10 cellular contexts compared by ENCODE assay signal in the genomic region with DNA sequence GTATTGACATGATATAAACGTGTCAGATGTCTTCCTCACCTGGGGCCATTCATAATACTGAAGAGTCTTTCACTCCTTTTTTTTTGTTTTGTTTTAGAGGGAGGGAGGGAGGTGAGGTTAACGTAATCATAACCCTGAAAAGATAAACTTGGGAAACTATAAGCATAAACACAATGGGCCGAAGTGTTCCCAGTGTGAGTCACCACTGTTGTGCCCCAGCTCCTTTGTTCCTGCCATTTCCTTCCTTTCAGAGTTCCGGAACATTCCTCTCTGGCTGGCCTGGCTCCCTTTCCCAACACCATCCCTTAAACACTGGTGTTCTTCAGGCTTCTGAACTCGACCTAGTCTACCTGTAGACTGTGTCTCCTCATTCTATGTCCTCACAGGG. TPM values are rescaled to one million over a fixed set of nuclear protein-coding genes. Genes with fewer than 3 reads are reported as not detected.
A peak's percentile ranks its signal among the peaks of the same experiment; 100 is the strongest.
DNase-seq lines count a peak whose midpoint lies in the region; ATAC-seq, FAIRE-seq and TF ChIP-seq lines count a peak whose summit lies in the region.
"Had no signal": no experiment of that assay in that cellular context is flagged by ENCODE, and none has a peak within 500 bp of the region (broad histone marks: within the 10 kb centered on the region; RNA-seq: fewer than 3 reads in every experiment).

No MANE protein-coding gene starts in this region.

- ATAC-seq in WTC11, result peak; percentile 85
- peak; percentile 53 for ATAC-seq in foreskin keratinocyte
- peak in 3 of 4 donors; percentile 18 to 76 (median 70) for ATAC-seq in pancreas
- ATAC-seq in HG03571 (IDR thresholded peaks at IDR 0.05; ENCODE audit: unreplicated experiment), result no peak

- H3K9me2 ChIP-seq in Karpas-422 (replicated peaks; ENCODE audit: insufficient read depth, low read length), result no peaks in the 10 kb centered on the region

- H3K4me3 Mint-ChIP-seq in WTC11, result no peak overlapping the region

- no peaks in the 10 kb centered on the region for H3K79me2 ChIP-seq in Karpas-422 (ENCODE audit: low read length)

- no peaks in the 10 kb centered on the region for H4K20me1 ChIP-seq in Karpas-422 (ENCODE audit: insufficient read depth, low read depth, low read length)

- H3K27ac ChIP-seq in foreskin keratinocyte, result peak overlapping the region; percentile 98
- H3K27ac ChIP-seq in pancreas, result peak overlapping the region in 2 of 4 donors; percentile 16 to 34
- no peak overlapping the region for H3K27ac ChIP-seq in Karpas-422 (ENCODE audit: low read length)

- H3K36me3 Mint-ChIP-seq in WTC11, result no peaks in the 10 kb centered on the region

- intact Hi-C loops in pancreas (cut with DNase I), result no loop called here

- peaks cover 21% of the 10 kb centered on the region for H3K4me1 Mint-ChIP-seq in WTC11

- peak overlapping the region; percentile 64 for H3K27ac Mint-ChIP-seq in WTC11

- DNase-seq in WTC11 (ENCODE audit: low spot score) (no peak), foreskin keratinocyte (peak; percentile 82 to 85), pancreas (no peak), NCI-H2171 (lab: John Stamatoyannopoulos, UW) (no peak), H7 (no peak), Karpas-422 (no peak)
- DNase-seq: activated gamma-delta T cell treated with Interleukin-2 at 50 U/mL for 16 hours had no signal

- CTCF ChIA-PET in WTC11 (lab: Charles Lee), result interaction anchor here (0.8 to 4.7 kb wide), 5 partner anchors 10 to 542 kb away, joined by 3 to 28 read pairs (median 3); no protein-coding TSS in a partner anchor

- no peak for FAIRE-seq in pancreas (lab: Jason Lieb, UNC)

- H2AFZ ChIP-seq in Karpas-422 (ENCODE audit: low read length), result no peak overlapping the region

- no peak for TF ChIP-seq CTCF in WTC11 (IDR thresholded peaks at IDR 0.05)
- no peak for TF ChIP-seq CTCF in foreskin keratinocyte (conservative IDR thresholded peaks at IDR 0.05)
- no peak for TF ChIP-seq CTCF in pancreas (IDR thresholded peaks at IDR 0.05)

- H3K4me3 ChIP-seq in pancreas, result no peak overlapping the region
- H3K4me3 ChIP-seq in H7 (ENCODE audit: insufficient read depth, low read depth, low read length), result no peak overlapping the region
- H3K4me3 ChIP-seq in Karpas-422 (ENCODE audit: low read length), result no peak overlapping the region

- H3K4me1 ChIP-seq in ES-I3 (ENCODE audit: insufficient read depth, low read length), result peaks cover 35% of the 10 kb centered on the region
- peaks cover 42% of the 10 kb centered on the region for H3K4me1 ChIP-seq in foreskin keratinocyte
- H3K4me1 ChIP-seq in pancreas, result no peaks in the 10 kb centered on the region
- H3K4me1 ChIP-seq in Karpas-422 (ENCODE audit: low read length), result peaks cover 14% of the 10 kb centered on the region

- WGBS in pancreas, 2 donors, result 64 to 67% methylated on average over 5 of the region's 5 CpGs

- H3K4me2 ChIP-seq in Karpas-422 (ENCODE audit: low read depth, low read length, poor library complexity, severe bottlenecking), result no peak overlapping the region

- POLR2A ChIA-PET in WTC11 (lab: Charles Lee), result no interaction called here

- peaks cover 3% of the 10 kb centered on the region; the same call in 1 of the 2 replicates for H3K27me3 Mint-ChIP-seq in WTC11 (ENCODE audit: low read depth)

- H3K36me3 ChIP-seq in ES-I3 (ENCODE audit: insufficient read depth, low read length), result no peaks in the 10 kb centered on the region; the same call in 1 of the 2 replicates
- no peaks in the 10 kb centered on the region for H3K36me3 ChIP-seq in pancreas
- no peaks in the 10 kb centered on the region for H3K36me3 ChIP-seq in H7 (replicated peaks; ENCODE audit: control insufficient read depth, insufficient read depth, low read length)
- no peaks in the 10 kb centered on the region for H3K36me3 ChIP-seq in Karpas-422 (ENCODE audit: insufficient read depth, low read length)

- H3K27me3 ChIP-seq in foreskin keratinocyte, result no peaks in the 10 kb centered on the region
- no peaks in the 10 kb centered on the region for H3K27me3 ChIP-seq in pancreas
- no peaks in the 10 kb centered on the region for H3K27me3 ChIP-seq in H7 (ENCODE audit: control insufficient read depth, insufficient read depth, low read length)
- no peaks in the 10 kb centered on the region for H3K27me3 ChIP-seq in Karpas-422 (ENCODE audit: low read length)

- H3K9ac ChIP-seq in ES-I3 (ENCODE audit: low read depth, low read length) (peak overlapping the region; percentile 8; the same call in 1 of the 2 replicates), Karpas-422 (ENCODE audit: low read length) (no peak overlapping the region)

- peaks cover 4% of the 10 kb centered on the region; the same call in 1 of the 2 replicates for H3K9me3 Mint-ChIP-seq in WTC11

- H3K9me3 ChIP-seq in ES-I3 (ENCODE audit: control insufficient read depth, insufficient read depth, low read length), result no peaks in the 10 kb centered on the region
- no peaks in the 10 kb centered on the region for H3K9me3 ChIP-seq in pancreas
- H3K9me3 ChIP-seq in Karpas-422 (ENCODE audit: low read length), result no peaks in the 10 kb centered on the region

TF ChIP-seq in WTC11, 78 proteins besides CTCF, POLR2A, EP300 and RAD21:
- 0 out of 2 replicates have a peak, but pooled peaks have one; percentile 44 for TF ChIP-seq NFE2L1 (CRISPR knock-in tag; IDR thresholded peaks at IDR 0.05)
- TF ChIP-seq, protein P1, sequence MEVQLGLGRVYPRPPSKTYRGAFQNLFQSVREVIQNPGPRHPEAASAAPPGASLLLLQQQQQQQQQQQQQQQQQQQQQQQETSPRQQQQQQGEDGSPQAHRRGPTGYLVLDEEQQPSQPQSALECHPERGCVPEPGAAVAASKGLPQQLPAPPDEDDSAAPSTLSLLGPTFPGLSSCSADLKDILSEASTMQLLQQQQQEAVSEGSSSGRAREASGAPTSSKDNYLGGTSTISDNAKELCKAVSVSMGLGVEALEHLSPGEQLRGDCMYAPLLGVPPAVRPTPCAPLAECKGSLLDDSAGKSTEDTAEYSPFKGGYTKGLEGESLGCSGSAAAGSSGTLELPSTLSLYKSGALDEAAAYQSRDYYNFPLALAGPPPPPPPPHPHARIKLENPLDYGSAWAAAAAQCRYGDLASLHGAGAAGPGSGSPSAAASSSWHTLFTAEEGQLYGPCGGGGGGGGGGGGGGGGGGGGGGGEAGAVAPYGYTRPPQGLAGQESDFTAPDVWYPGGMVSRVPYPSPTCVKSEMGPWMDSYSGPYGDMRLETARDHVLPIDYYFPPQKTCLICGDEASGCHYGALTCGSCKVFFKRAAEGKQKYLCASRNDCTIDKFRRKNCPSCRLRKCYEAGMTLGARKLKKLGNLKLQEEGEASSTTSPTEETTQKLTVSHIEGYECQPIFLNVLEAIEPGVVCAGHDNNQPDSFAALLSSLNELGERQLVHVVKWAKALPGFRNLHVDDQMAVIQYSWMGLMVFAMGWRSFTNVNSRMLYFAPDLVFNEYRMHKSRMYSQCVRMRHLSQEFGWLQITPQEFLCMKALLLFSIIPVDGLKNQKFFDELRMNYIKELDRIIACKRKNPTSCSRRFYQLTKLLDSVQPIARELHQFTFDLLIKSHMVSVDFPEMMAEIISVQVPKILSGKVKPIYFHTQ (CRISPR knock-in tag; IDR thresholded peaks at IDR 0.05), result no peak
- no peak for TF ChIP-seq GRHL2 (CRISPR knock-in tag; IDR thresholded peaks at IDR 0.05; ENCODE audit: insufficient replicate concordance, severe bottlenecking)

RNA-seq across cellular contexts. Expression of a gene that starts 18.6 kb away (rescaled TPM):
- 3.2 to 4.0 TPM (median 3.6 TPM) in 3 replicates for total RNA-seq in WTC11 (2021)
- 6.1 and 7.7 TPM in 2 replicates for total RNA-seq in foreskin keratinocyte
- polyA plus RNA-seq in foreskin keratinocyte, result 2.1 and 2.7 TPM in 2 replicates
- total RNA-seq in pancreas, result 10 to 100 TPM; 25.2 to 62.1 (median 38.6) TPM
- 10 to 100 TPM; 14.7 to 29.3 TPM for polyA plus RNA-seq in pancreas
- total RNA-seq in H7 (2014; rRNA removed; shearing (Covaris generic)), result 2.3 and 2.7 TPM in 2 replicates
- total RNA-seq in Karpas-422 (2014; rRNA removed; shearing (Covaris generic); ENCODE audit: low replicate concordance), result not detected in 2 replicates

RNA-seq across cellular contexts. Expression of a gene that starts 51.5 kb away (rescaled TPM):
- not detected in 3 replicates for total RNA-seq in WTC11 (2021)
- total RNA-seq in foreskin keratinocyte, result not detected in 2 replicates
- not detected in 2 replicates for polyA plus RNA-seq in foreskin keratinocyte
- not detected for total RNA-seq in pancreas
- not detected for polyA plus RNA-seq in pancreas
- total RNA-seq in H7 (2014; rRNA removed; shearing (Covaris generic)), result not detected in 2 replicates
- not detected in 2 replicates for total RNA-seq in Karpas-422 (2014; rRNA removed; shearing (Covaris generic); ENCODE audit: low replicate concordance)
- total RNA-seq: T-helper 2 cell treated with Interferon-gamma antibody and Interleukin-4, amounts not matched to agents 100 ng/mL and 5 ng/mL, for 36 hours had no signal

Comparison
In these comparisons a context has a peak if more than half of its experiments do, and no peak if none do; other contexts are left out.
1. DNase-seq: peak in foreskin keratinocyte (2 of 2); none in WTC11 (single experiment), pancreas (0 of 6), NCI-H2171 (single experiment), H7 (single experiment) and Karpas-422 (single experiment).